23 cellular contexts compared by ENCODE assay signal in genomic region chr9:123218831-123219230, GRCh38.
"Had no signal": no experiment of that assay in that cellular context is flagged by ENCODE, and none has a peak within 500 bp of the region (broad histone marks: within the 10 kb centered on the region; RNA-seq: fewer than 3 reads in every experiment).

No MANE protein-coding gene starts in this region.

- ATAC-seq: activated T-cell treated with anti-CD3 and anti-CD28 coated beads, Interleukin-2, amount 50 U/mL, for 72 hours; heart right ventricle; mucosa of descending colon; naive thymus-derived CD4-positive, alpha-beta T cell had no signal

- H3K27me3 ChIP-seq: brain microvascular endothelial cell, esophagus squamous epithelium, heart right ventricle, right atrium auricular region, stomach had no signal

- H3K9me3 Mint-ChIP-seq: activated T-cell treated with anti-CD3 and anti-CD28 coated beads, Interleukin-2, amount 50 U/mL, for 72 hours; naive thymus-derived CD4-positive, alpha-beta T cell; type B pancreatic cell had no signal

- H3K27ac ChIP-seq: brain microvascular endothelial cell, esophagus squamous epithelium, heart right ventricle, left ventricle myocardium inferior, prostate gland, right atrium auricular region, stomach had no signal

- H3K4me3 Mint-ChIP-seq: activated T-cell treated with anti-CD3 and anti-CD28 coated beads, Interleukin-2, amount 50 U/mL, for 72 hours; naive thymus-derived CD4-positive, alpha-beta T cell; type B pancreatic cell had no signal

- H3K27me3 Mint-ChIP-seq: naive thymus-derived CD4-positive, alpha-beta T cell; type B pancreatic cell had no signal

- FAIRE-seq: colon had no signal

- H3K4me3 ChIP-seq: esophagus squamous epithelium, heart right ventricle, left ventricle myocardium inferior, mucosa of descending colon, prostate gland, right atrium auricular region, stomach had no signal

- H3K4me1 ChIP-seq: prostate gland, right atrium auricular region had no signal

- H3K9me3 ChIP-seq: esophagus squamous epithelium, heart right ventricle, left ventricle myocardium inferior, mucosa of descending colon, prostate gland, right atrium auricular region, stomach had no signal

- H3K27ac Mint-ChIP-seq: activated T-cell treated with anti-CD3 and anti-CD28 coated beads, Interleukin-2, amount 50 U/mL, for 72 hours; naive thymus-derived CD4-positive, alpha-beta T cell; type B pancreatic cell had no signal

- H3K36me3 ChIP-seq: brain microvascular endothelial cell, heart right ventricle, left ventricle myocardium inferior, prostate gland, right atrium auricular region, stomach had no signal

- DNase-seq: activated CD4-positive, alpha-beta T cell treated with anti-CD3 and anti-CD28 coated beads for 1 hour; activated CD8-positive, alpha-beta memory T cell treated with anti-CD3 and anti-CD28 coated beads for 24 hours; activated CD8-positive, alpha-beta memory T cell treated with anti-CD3 and anti-CD28 coated beads, Interleukin-2, amount 50 U/mL, for 48 hours; activated effector memory CD4-positive, alpha-beta T cell treated with anti-CD3 and anti-CD28 coated beads, Interleukin-2, amount 50 U/mL, for 16 hours; activated naive CD4-positive, alpha-beta T cell treated with anti-CD3 and anti-CD28 coated beads, Interleukin-2, amount 50 U/mL, for 16 hours; activated T-cell treated with anti-CD3 and anti-CD28 coated beads, Interleukin-2, amount 50 U/mL, for 72 hours; aorta; brain microvascular endothelial cell; central memory CD4-positive, alpha-beta T cell; esophagus squamous epithelium; heart right ventricle; left ventricle myocardium inferior; mammary epithelial cell; mucosa of descending colon; naive thymus-derived CD4-positive, alpha-beta T cell; stimulated activated CD4-positive, alpha-beta T cell treated with anti-CD3 and anti-CD28 coated beads, Interleukin-15, amount 100 ng/mL, for 24 hours; stimulated activated CD4-positive, alpha-beta T cell treated with anti-CD3 and anti-CD28 coated beads, Interleukin-2, amount 100 ng/mL, for 48 hours; stomach; T-helper 9 cell had no signal
